ENCODE assay signal across 8 cellular contexts in genomic region chr16:68448360-68448970, GRCh38. TPM values are rescaled to one million over a fixed set of nuclear protein-coding genes. Genes with fewer than 3 reads are reported as not detected.
DNase-seq lines count a peak whose midpoint lies in the region; ATAC-seq and TF ChIP-seq lines count a peak whose summit lies in the region.

Gene SMPD3, minus strand, starts transcription at chr16:68448508. Its CDS starts 76,327 bp downstream, at chr16:68372181.

- ATAC-seq in naive thymus-derived CD8-positive, alpha-beta T cell: peak; percentile 95 to 97
- peak; percentile 97 for ATAC-seq in stimulated activated effector memory CD8-positive, alpha-beta T cell treated with anti-CD3 and anti-CD28 coated beads, Interleukin-12 subunit alpha, Interleukin-12 subunit beta, amount 100 ng/mL, for 72 hours

- no peaks in the 10 kb centered on the region for H3K36me3 Mint-ChIP-seq in naive thymus-derived CD8-positive, alpha-beta T cell
- peaks cover 11% of the 10 kb centered on the region for H3K36me3 Mint-ChIP-seq in stimulated activated effector memory CD8-positive, alpha-beta T cell treated with anti-CD3 and anti-CD28 coated beads, Interleukin-12 subunit alpha, Interleukin-12 subunit beta, amount 100 ng/mL, for 72 hours

- DNase-seq in DMS79 treated with DMSO at 0.1 percent for 48 hours (lab: John Stamatoyannopoulos, UW) (peak; percentile 94), H4 (ENCODE audit: low spot score) (peak; percentile 98), LoVo (ENCODE audit: low spot score) (peak; percentile 96), fibroblast of the aortic adventitia (ENCODE audit: low read depth) (peak; percentile 94)
- DNase-seq in activated effector memory CD4-positive, alpha-beta T cell treated with Interleukin-2 at 50 U/mL for 16 hours: peak; percentile 98
- peak; percentile 94 to 99 (median 97) for DNase-seq in naive thymus-derived CD8-positive, alpha-beta T cell
- peak; percentile 90 to 99 for DNase-seq in stimulated activated effector memory CD8-positive, alpha-beta T cell treated with anti-CD3 and anti-CD28 coated beads, Interleukin-12 subunit alpha, Interleukin-12 subunit beta, amount 100 ng/mL, for 72 hours (ENCODE audit: low spot score in 2 of 2)

- peak within 1 kb of the TSS; percentile 57 for H3K4me3 ChIP-seq in fibroblast of the aortic adventitia (ENCODE audit: low read depth, low read length)

- TF ChIP-seq POLR2A in Raji (IDR thresholded peaks at IDR 0.05; ENCODE audit: insufficient read depth, low read depth, low read length): peak; percentile 72

- H3K4me1 Mint-ChIP-seq in naive thymus-derived CD8-positive, alpha-beta T cell: peaks cover 8 to 27% (median 18%) of the 10 kb centered on the region in 4 donors
- H3K4me1 Mint-ChIP-seq in stimulated activated effector memory CD8-positive, alpha-beta T cell treated with anti-CD3 and anti-CD28 coated beads, Interleukin-12 subunit alpha, Interleukin-12 subunit beta, amount 100 ng/mL, for 72 hours: peaks cover 28% of the 10 kb centered on the region

- peak within 1 kb of the TSS in 6 of 10 donors; percentile 4 to 71 (median 54) for H3K27ac Mint-ChIP-seq in naive thymus-derived CD8-positive, alpha-beta T cell
- peak within 1 kb of the TSS; percentile 46 for H3K27ac Mint-ChIP-seq in stimulated activated effector memory CD8-positive, alpha-beta T cell treated with anti-CD3 and anti-CD28 coated beads, Interleukin-12 subunit alpha, Interleukin-12 subunit beta, amount 100 ng/mL, for 72 hours

- H3K4me3 Mint-ChIP-seq in naive thymus-derived CD8-positive, alpha-beta T cell: peak within 1 kb of the TSS; percentile 64 to 89 (median 78)
- peak within 1 kb of the TSS; percentile 74 for H3K4me3 Mint-ChIP-seq in stimulated activated effector memory CD8-positive, alpha-beta T cell treated with anti-CD3 and anti-CD28 coated beads, Interleukin-12 subunit alpha, Interleukin-12 subunit beta, amount 100 ng/mL, for 72 hours

- H3K9me3 Mint-ChIP-seq in naive thymus-derived CD8-positive, alpha-beta T cell: peaks cover 0 to 2% (median 0%) of the 10 kb centered on the region in 9 donors
- no peaks in the 10 kb centered on the region for H3K9me3 Mint-ChIP-seq in stimulated activated effector memory CD8-positive, alpha-beta T cell treated with anti-CD3 and anti-CD28 coated beads, Interleukin-12 subunit alpha, Interleukin-12 subunit beta, amount 100 ng/mL, for 72 hours

- TF ChIP-seq CTCF in fibroblast of the aortic adventitia (IDR thresholded peaks at IDR 0.05; ENCODE audit: insufficient read depth, low read length): no peak

- peaks cover 14 to 44% (median 29%) of the 10 kb centered on the region in 5 donors for H3K27me3 Mint-ChIP-seq in naive thymus-derived CD8-positive, alpha-beta T cell

- POLR2A ChIA-PET in naive thymus-derived CD8-positive, alpha-beta T cell (lab: Charles Lee): interaction anchor here (1.0 to 2.3 kb wide), 5 partner anchors 11 to 137 kb away, joined by 3 to 11 read pairs (median 3); partner anchors contain the start of genes PRMT7 and SLC7A6OS

RNA-seq across cellular contexts. Expression of gene SMPD3, which starts in this region (rescaled TPM):
- total RNA-seq in H4 (2014; rRNA removed; shearing (Covaris generic)): not detected in 2 replicates
- not detected in 2 replicates for total RNA-seq in fibroblast of the aortic adventitia (ENCODE audit: low replicate concordance)
- total RNA-seq in naive thymus-derived CD8-positive, alpha-beta T cell: under 1 TPM; 0.27 to 0.88 TPM
- 1 to 10 TPM in 1 of 3 donors, under 1 TPM in 2; 0.80 to 3.5 (median 0.94) TPM for polyA plus RNA-seq in naive thymus-derived CD8-positive, alpha-beta T cell

Comparison
In these comparisons a context has a peak if more than half of its experiments do, and no peak if none do; other contexts are left out.
1. Peak in every context shown above with its lines: DNase-seq, ATAC-seq and H3K4me3 ChIP-seq.
2. Peak in DNase-seq in H4; RNA of the gene not detected or under 1 TPM.
3. Peak in DNase-seq and H3K4me3 ChIP-seq in fibroblast of the aortic adventitia; RNA of the gene not detected or under 1 TPM.